In the genomic region with DNA sequence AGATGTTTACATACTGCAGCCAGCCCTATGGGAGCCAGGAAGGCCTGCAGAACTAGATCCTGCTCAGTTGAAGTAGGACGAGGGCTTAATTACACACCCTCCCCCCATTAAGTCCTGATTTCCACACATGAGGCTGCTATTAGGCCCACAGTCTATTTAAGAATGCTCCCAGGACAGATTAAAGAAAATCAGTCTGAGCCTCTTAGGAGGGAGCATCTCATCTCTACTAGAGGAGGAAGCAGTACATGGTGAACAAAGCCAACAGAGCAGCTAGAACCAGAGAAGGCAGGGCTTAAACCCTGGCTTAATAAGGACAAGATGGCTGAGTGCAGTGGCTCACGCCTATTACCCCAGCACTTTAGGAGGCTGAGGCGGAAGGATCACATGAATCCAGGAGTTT, we compare ENCODE assay signal across 12 cellular contexts. TPM values are rescaled to one million over a fixed set of nuclear protein-coding genes. Genes with fewer than 3 reads are reported as not detected.
DNase-seq lines count a peak whose midpoint lies in the region; ATAC-seq and TF ChIP-seq lines count a peak whose summit lies in the region.
"Had no signal": no experiment of that assay in that cellular context is flagged by ENCODE, and none has a peak within 500 bp of the region (broad histone marks: within the 10 kb centered on the region; RNA-seq: fewer than 3 reads in every experiment).

No MANE protein-coding gene starts in this region.

- intact Hi-C loops in MCF 10A (cut with micrococcal nuclease) (loop anchor here (5.0 kb wide), 1 partner anchor 84 kb away; no protein-coding TSS in a partner anchor), breast epithelium (cut with DNase I; ENCODE audit: low total_unique reads) (no loop called here)

- H2AFZ ChIP-seq in hepatocyte = no peak overlapping the region

- H3K79me2 ChIP-seq in hepatocyte = no peaks in the 10 kb centered on the region

- no peaks in the 10 kb centered on the region for H3K36me3 ChIP-seq in breast epithelium
- no peaks in the 10 kb centered on the region for H3K36me3 ChIP-seq in hepatocyte (replicated peaks; ENCODE audit: insufficient read depth, low read depth)

- H3K9me2 ChIP-seq in hepatocyte (replicated peaks; ENCODE audit: insufficient read depth) = no peaks in the 10 kb centered on the region

- no peaks in the 10 kb centered on the region for H4K20me1 ChIP-seq in hepatocyte (ENCODE audit: insufficient read depth, poor library complexity, severe bottlenecking)

- no peak overlapping the region for H3K4me2 ChIP-seq in hepatocyte

- H3K9me3 Mint-ChIP-seq in MCF 10A (ENCODE audit: unreplicated experiment) (no peaks in the 10 kb centered on the region), WTC11 (peaks cover 14% of the 10 kb centered on the region), type B pancreatic cell (peaks cover 4% of the 10 kb centered on the region)
- no peaks in the 10 kb centered on the region for H3K9me3 Mint-ChIP-seq in activated naive CD8-positive, alpha-beta T cell treated with anti-CD3 and anti-CD28 coated beads for 36 hours

- POLR2A ChIA-PET in MCF 10A (lab: Yijun Ruan, JAX) (interaction anchor here (0.7 to 7.9 kb wide), 7 partner anchors 10 to 601 kb away, joined by 3 to 107 read pairs (median 19); partner anchors contain the start of genes ARHGAP5 and HEATR5A), WTC11 (lab: Charles Lee) (no interaction called here)

- H3K27me3 Mint-ChIP-seq in MCF 10A (ENCODE audit: insufficient read depth, unreplicated experiment) (no peaks in the 10 kb centered on the region), WTC11 (ENCODE audit: low read depth) (no peaks in the 10 kb centered on the region), type B pancreatic cell (no peaks in the 10 kb centered on the region)
- H3K27me3 Mint-ChIP-seq in activated naive CD8-positive, alpha-beta T cell treated with anti-CD3 and anti-CD28 coated beads for 36 hours = peaks cover 25% of the 10 kb centered on the region

- no peak overlapping the region for H3K27ac ChIP-seq in breast epithelium
- H3K27ac ChIP-seq in hepatocyte = peak overlapping the region; percentile 76
- H3K27ac ChIP-seq: C4-2B had no signal

- WGBS in hepatocyte (ENCODE audit: low lambda C conversion rate, missing lambda C conversion rate) = 68% methylated on average over 3 of the region's 3 CpGs

- CTCF ChIA-PET in MCF 10A (lab: Yijun Ruan, JAX) = interaction anchor here (0.9 to 3.2 kb wide), 4 partner anchors 25 to 234 kb away, joined by 3 to 9 read pairs (median 4); no protein-coding TSS in a partner anchor
- CTCF ChIA-PET in WTC11 (lab: Charles Lee) = no interaction called here

- H3K4me3 Mint-ChIP-seq in MCF 10A (ENCODE audit: unreplicated experiment) (no peak overlapping the region), WTC11 (no peak overlapping the region), type B pancreatic cell (no peak overlapping the region)
- H3K4me3 Mint-ChIP-seq in activated naive CD8-positive, alpha-beta T cell treated with anti-CD3 and anti-CD28 coated beads for 36 hours = no peak overlapping the region

- no TSS peak for BruUV-seq in MCF 10A (replicated peaks; lab: Mats Ljungman, UMichigan)

- H3K4me1 Mint-ChIP-seq in MCF 10A (ENCODE audit: insufficient read depth, unreplicated experiment) = peaks cover 31% of the 10 kb centered on the region
- H3K4me1 Mint-ChIP-seq in WTC11 = peaks cover 16% of the 10 kb centered on the region
- peaks cover 26% of the 10 kb centered on the region for H3K4me1 Mint-ChIP-seq in type B pancreatic cell (ENCODE audit: unreplicated experiment)
- no peaks in the 10 kb centered on the region for H3K4me1 Mint-ChIP-seq in activated naive CD8-positive, alpha-beta T cell treated with anti-CD3 and anti-CD28 coated beads for 36 hours

- TF ChIP-seq CTCF in MCF 10A (IDR thresholded peaks at IDR 0.05; ENCODE audit: unreplicated experiment) (no peak), breast epithelium (IDR thresholded peaks at IDR 0.05) (no peak), WTC11 (IDR thresholded peaks at IDR 0.05) (no peak), hepatocyte (IDR thresholded peaks at IDR 0.05; ENCODE audit: poor library complexity) (no peak), type B pancreatic cell (conservative IDR thresholded peaks at IDR 0.05) (no peak)

- H3K36me3 Mint-ChIP-seq in MCF 10A (ENCODE audit: insufficient read depth, unreplicated experiment) = no peaks in the 10 kb centered on the region
- peaks cover 13% of the 10 kb centered on the region for H3K36me3 Mint-ChIP-seq in WTC11
- no peaks in the 10 kb centered on the region for H3K36me3 Mint-ChIP-seq in type B pancreatic cell
- no peaks in the 10 kb centered on the region for H3K36me3 Mint-ChIP-seq in activated naive CD8-positive, alpha-beta T cell treated with anti-CD3 and anti-CD28 coated beads for 36 hours

- H3K9me3 ChIP-seq in breast epithelium (no peaks in the 10 kb centered on the region), hepatocyte (ENCODE audit: low read depth) (no peaks in the 10 kb centered on the region)

- no peak for DNase-seq in MCF 10A (ENCODE audit: unreplicated experiment)
- no peak for DNase-seq in breast epithelium (ENCODE audit: low spot score in 2 of 2)
- no peak for DNase-seq in WTC11 (ENCODE audit: low spot score)
- no peak for DNase-seq in hepatocyte (ENCODE audit: low spot score)
- no peak for DNase-seq in type B pancreatic cell (ENCODE audit: extremely low spot score, unreplicated experiment)
- DNase-seq in activated naive CD8-positive, alpha-beta T cell treated with anti-CD3 and anti-CD28 coated beads for 36 hours = no peak
- DNase-seq in SK-N-DZ (ENCODE audit: low spot score) = no peak
- DNase-seq in NCI-H1436 treated with DMSO at 0.1 percent for 48 hours (lab: John Stamatoyannopoulos, UW) = no peak
- DNase-seq: NCI-H2029, NCI-H524, SIG-M5 had no signal

- no peaks in the 10 kb centered on the region for H3K27me3 ChIP-seq in breast epithelium
- H3K27me3 ChIP-seq in hepatocyte = no peaks in the 10 kb centered on the region

- no peak overlapping the region for H3K4me3 ChIP-seq in breast epithelium
- H3K4me3 ChIP-seq in hepatocyte = no peak overlapping the region

- no peak for TF ChIP-seq POLR2A in breast epithelium (IDR thresholded peaks at IDR 0.05)

- H3K27ac Mint-ChIP-seq in MCF 10A (ENCODE audit: low read depth, unreplicated experiment) (peak overlapping the region; percentile 83), WTC11 (peak overlapping the region; percentile 68), type B pancreatic cell (peak overlapping the region; percentile 53)
- H3K27ac Mint-ChIP-seq in activated naive CD8-positive, alpha-beta T cell treated with anti-CD3 and anti-CD28 coated beads for 36 hours = no peak overlapping the region

- H3K4me1 ChIP-seq in breast epithelium (no peaks in the 10 kb centered on the region), hepatocyte (ENCODE audit: insufficient read depth) (no peaks in the 10 kb centered on the region)

- no peak for ATAC-seq in WTC11

TF ChIP-seq in WTC11, 78 proteins besides CTCF, POLR2A, EP300 and RAD21:
- no peak for TF ChIP-seq ZNF512 (CRISPR knock-in tag; IDR thresholded peaks at IDR 0.05; ENCODE audit: borderline replicate concordance)

RNA-seq across cellular contexts. Expression of gene ARHGAP5, which starts 55.8 kb away (rescaled TPM):
- total RNA-seq in MCF 10A (2022) = 100 TPM in 2 replicates
- total RNA-seq in breast epithelium = 100 to 1,000 TPM; 115 to 189 (median 121) TPM
- 55.9 to 66.9 TPM (median 60.9 TPM) in 3 replicates for total RNA-seq in WTC11 (2021)
- 136 and 144 TPM in 2 replicates for total RNA-seq in hepatocyte
- 14.2 and 16.5 TPM in 2 replicates for polyA plus RNA-seq in hepatocyte
- total RNA-seq in type B pancreatic cell (ENCODE audit: low replicate concordance) = 157 and 169 TPM in 2 replicates
- 10 to 100 TPM; 49.7 to 50.3 TPM for total RNA-seq in activated naive CD8-positive, alpha-beta T cell treated with anti-CD3 and anti-CD28 coated beads for 36 hours
- 20.3 and 25.9 TPM in 2 replicates for polyA plus RNA-seq in SK-N-DZ (2014; cell fraction: cytosol; rRNA removed)
- polyA plus RNA-seq in SK-N-DZ (2014; cell fraction: nucleus; rRNA removed) = 11.3 and 17.5 TPM in 2 replicates
